Comparison of ENCODE assay signal across 29 cellular contexts in the genomic region with DNA sequence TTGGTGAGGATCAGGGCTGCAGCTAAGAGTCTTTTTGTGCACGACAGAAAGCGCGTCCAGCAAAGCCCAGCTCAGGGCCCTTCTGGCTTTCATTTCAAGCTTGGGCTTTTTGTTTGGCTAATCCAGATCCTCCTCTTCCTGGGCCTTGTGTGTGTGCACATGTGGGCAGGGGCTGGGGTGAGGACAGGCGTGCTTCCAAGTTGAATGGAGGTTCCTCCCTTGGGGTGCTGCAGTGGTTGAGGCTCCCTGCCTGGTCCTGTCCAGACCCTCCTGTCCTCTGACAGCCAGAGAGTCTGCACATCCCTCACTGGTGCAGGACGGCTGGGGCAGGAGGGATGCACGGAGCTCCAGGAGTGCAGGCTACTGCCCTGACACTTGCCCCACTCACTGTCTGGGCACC.
DNase-seq lines count a peak whose midpoint lies in the region; ATAC-seq, FAIRE-seq and TF ChIP-seq lines count a peak whose summit lies in the region.
"Had no signal": no experiment of that assay in that cellular context is flagged by ENCODE, and none has a peak within 500 bp of the region (broad histone marks: within the 10 kb centered on the region; RNA-seq: fewer than 3 reads in every experiment).

No MANE protein-coding gene starts in this region.

- no peak for TF ChIP-seq EP300 in H1 (IDR thresholded peaks at IDR 0.05; ENCODE audit: borderline replicate concordance in 1 of 2, low read depth in 2 of 2, low read length in 2 of 2)

- H3K4me1 ChIP-seq in HUES6 (ENCODE audit: control insufficient read depth, insufficient read depth, low read length) (peaks cover 63% of the 10 kb centered on the region), RWPE2 (ENCODE audit: insufficient read depth, poor library complexity, severe bottlenecking) (peaks cover 6% of the 10 kb centered on the region), H1 (replicated peaks in 1 of 4; ENCODE audit: control insufficient read depth in 3 of 4, insufficient read depth in 4 of 4, low read length in 3 of 4) (peaks cover 14 to 41% (median 29%) of the 10 kb centered on the region in 4 experiments), mesenchymal stem cell (ENCODE audit: control insufficient read depth, insufficient read depth, low read depth, low read length) (peaks cover 11% of the 10 kb centered on the region)
- H3K4me1 ChIP-seq: pancreas, right atrium auricular region had no signal

- H3K14ac ChIP-seq in H1 (ENCODE audit: insufficient read length) (no peak overlapping the region), mesenchymal stem cell (ENCODE audit: low read length in 2 of 2) (no peak overlapping the region)

- ATAC-seq in RWPE2 (ENCODE audit: low read depth) (no peak), HG03378 (IDR thresholded peaks at IDR 0.05; ENCODE audit: unreplicated experiment) (no peak), HG03139 (IDR thresholded peaks at IDR 0.05; ENCODE audit: unreplicated experiment) (no peak)
- ATAC-seq: left ventricle myocardium superior; naive thymus-derived CD8-positive, alpha-beta T cell had no signal

- TF ChIP-seq CTCF in RWPE2 (IDR thresholded peaks at IDR 0.05; ENCODE audit: poor library complexity, severe bottlenecking), result no peak
- no peak for TF ChIP-seq CTCF in H1 (IDR thresholded peaks at IDR 0.05; ENCODE audit: control extremely low read depth in 1 of 3, insufficient read depth in 1 of 3, low read depth in 1 of 3, low read length in 3 of 3)

- H2BK5ac ChIP-seq in H1 (ENCODE audit: low read depth, low read length) (no peak overlapping the region), mesenchymal stem cell (ENCODE audit: low read depth, low read length, poor library complexity, severe bottlenecking) (no peak overlapping the region)

- no peak overlapping the region for H4K8ac ChIP-seq in H1 (ENCODE audit: extremely low read depth, insufficient read depth, low read length)
- no peak overlapping the region for H4K8ac ChIP-seq in mesenchymal stem cell (ENCODE audit: low read length)

- peaks cover 0 to 3% of the 10 kb centered on the region in 2 experiments for H4K20me1 ChIP-seq in H1 (replicated peaks in 1 of 2; ENCODE audit: control insufficient read depth in 1 of 2, insufficient read depth in 2 of 2, low read length in 2 of 2)

- no peak overlapping the region; the same call in 1 of the 2 replicates for H2BK20ac ChIP-seq in H1 (ENCODE audit: low read length)

- no peak overlapping the region for H3K56ac ChIP-seq in H1 (replicated peaks; ENCODE audit: insufficient read length, low read depth, low read length)

- H3K9ac ChIP-seq in HUES6 (ENCODE audit: low read length) (peak overlapping the region; percentile 4), H1 (replicated peaks in 1 of 4; ENCODE audit: extremely low read depth in 1 of 4, low read depth in 3 of 4, low read length in 3 of 4) (no peak overlapping the region), mesenchymal stem cell (ENCODE audit: low read length) (no peak overlapping the region)
- H3K9ac ChIP-seq: BLaER1 treated with 17β-estradiol and CSF1 and Interleukin-3, amounts not matched to agents 10 nM and 100 nM had no signal

- H4K91ac ChIP-seq in H1 (replicated peaks; ENCODE audit: insufficient read length, low read length) (peak overlapping the region; percentile 61), mesenchymal stem cell (ENCODE audit: low read length) (no peak overlapping the region)

- no peak overlapping the region for H2AK5ac ChIP-seq in H1 (ENCODE audit: low read depth, low read length)
- H2AK5ac ChIP-seq in mesenchymal stem cell (ENCODE audit: low read length, severe bottlenecking), result no peak overlapping the region

- no peaks in the 10 kb centered on the region for H3K79me2 ChIP-seq in H1 (ENCODE audit: control insufficient read depth in 1 of 2, insufficient read depth in 2 of 2, low read length in 2 of 2)

- H3K4ac ChIP-seq in H1 (replicated peaks; ENCODE audit: insufficient read length, low read depth, low read length) (no peak overlapping the region), mesenchymal stem cell (ENCODE audit: low read depth in 1 of 2, low read length in 2 of 2) (no peak overlapping the region)

- no peaks in the 10 kb centered on the region for H3K23me2 ChIP-seq in H1 (ENCODE audit: low read depth, low read length)

- POLR2A ChIA-PET in H1 (lab: Charles Lee; ENCODE audit: partially characterized antibody), result no interaction called here

- CTCF ChIA-PET in H1 (lab: Charles Lee; ENCODE audit: partially characterized antibody), result interaction anchor here (0.7 to 4.7 kb wide), 13 partner anchors 8 to 317 kb away, joined by 3 to 22 read pairs (median 3); no protein-coding TSS in a partner anchor

- no peak for FAIRE-seq in H1 (lab: Jason Lieb, UNC)
- FAIRE-seq: islet of Langerhans, pancreas had no signal

- no peak for TF ChIP-seq RAD21 in H1 (IDR thresholded peaks at IDR 0.05 in 1 of 2, conservative IDR thresholded peaks at IDR 0.05 in 1 of 2; ENCODE audit: low read depth in 2 of 2, low read length in 2 of 2)

- H2AFZ ChIP-seq in H1 (ENCODE audit: low read length), result no peak overlapping the region
- no peak overlapping the region for H2AFZ ChIP-seq in mesenchymal stem cell (ENCODE audit: low read depth, low read length)

- no peak overlapping the region for H2BK15ac ChIP-seq in H1 (ENCODE audit: low read length)
- no peak overlapping the region for H2BK15ac ChIP-seq in mesenchymal stem cell (ENCODE audit: low read depth, poor library complexity, severe bottlenecking)

- intact Hi-C loops in posterior vena cava (cut with DNase I), result no loop called here

- H3K18ac ChIP-seq in H1 (ENCODE audit: extremely low read depth, low read length), result no peak overlapping the region
- no peak overlapping the region for H3K18ac ChIP-seq in mesenchymal stem cell (ENCODE audit: low read depth in 1 of 2, low read length in 2 of 2)

- H3K4me2 ChIP-seq in H1 (ENCODE audit: insufficient read depth in 1 of 2, low read depth in 2 of 2, low read length in 2 of 2), result no peak overlapping the region
- H3K4me2 ChIP-seq in mesenchymal stem cell (ENCODE audit: low read length, poor library complexity, severe bottlenecking), result no peak overlapping the region
- H3K4me2 ChIP-seq: BLaER1 treated with 17β-estradiol and CSF1 and Interleukin-3, amounts not matched to agents 10 nM and 100 nM had no signal

- no peak overlapping the region for H3K4me3 ChIP-seq in HUES6 (ENCODE audit: low read depth, low read length)
- H3K4me3 ChIP-seq in RWPE2 (ENCODE audit: severe bottlenecking), result no peak overlapping the region
- no peak overlapping the region for H3K4me3 ChIP-seq in H1 (ENCODE audit: extremely low read depth in 1 of 4, insufficient read depth in 2 of 4, low read depth in 3 of 4, low read length in 4 of 4)
- H3K4me3 ChIP-seq in mesenchymal stem cell (ENCODE audit: insufficient read depth in 1 of 2, low read depth in 1 of 2, low read length in 2 of 2), result no peak overlapping the region
- H3K4me3 ChIP-seq: BLaER1 treated with 17β-estradiol and CSF1 and Interleukin-3, amounts not matched to agents 10 nM and 100 nM; cardiac muscle cell; pancreas; right atrium auricular region had no signal

- TF ChIP-seq POLR2A in H1 (IDR thresholded peaks at IDR 0.05; ENCODE audit: control extremely low read depth in 1 of 2, low read depth in 2 of 2, low read length in 2 of 2), result no peak

- no peak overlapping the region for H4K5ac ChIP-seq in H1 (ENCODE audit: insufficient read length, low read depth, low read length)

- H2BK12ac ChIP-seq in H1 (ENCODE audit: low read depth, low read length), result peak overlapping the region; percentile 40; the same call in 1 of the 2 replicates
- no peak overlapping the region for H2BK12ac ChIP-seq in mesenchymal stem cell (ENCODE audit: low read length in 2 of 2)

- no peaks in the 10 kb centered on the region for H3K36me3 ChIP-seq in HUES6 (ENCODE audit: control insufficient read depth, insufficient read depth, low read length)
- no peaks in the 10 kb centered on the region for H3K36me3 ChIP-seq in RWPE2 (ENCODE audit: low read depth)
- no peaks in the 10 kb centered on the region for H3K36me3 ChIP-seq in H1 (ENCODE audit: control insufficient read depth in 2 of 4, insufficient read depth in 4 of 4, low read length in 3 of 4)
- H3K36me3 ChIP-seq in mesenchymal stem cell (ENCODE audit: control insufficient read depth in 1 of 2, insufficient read depth in 2 of 2, low read depth in 1 of 2, low read length in 2 of 2), result no peaks in the 10 kb centered on the region
- H3K36me3 ChIP-seq: BLaER1 treated with 17β-estradiol and CSF1 and Interleukin-3, amounts not matched to agents 10 nM and 100 nM; cardiac muscle cell; pancreas; right atrium auricular region had no signal

- no peak overlapping the region for H3K23ac ChIP-seq in H1 (ENCODE audit: insufficient read length)
- H3K23ac ChIP-seq in mesenchymal stem cell (ENCODE audit: low read length in 2 of 2), result no peak overlapping the region

- H3K27me3 ChIP-seq in HUES6 (ENCODE audit: control insufficient read depth, insufficient read depth, low read length) (peaks cover 75% of the 10 kb centered on the region), RWPE2 (ENCODE audit: insufficient read depth, poor library complexity, severe bottlenecking) (no peaks in the 10 kb centered on the region), H1 (replicated peaks in 1 of 4; ENCODE audit: control insufficient read depth in 3 of 4, extremely low read depth in 1 of 4, insufficient read depth in 3 of 4, low read length in 3 of 4) (peaks cover 2 to 49% (median 32%) of the 10 kb centered on the region in 4 experiments; a peak in 6 of 7 replicates), mesenchymal stem cell (ENCODE audit: control insufficient read depth in 1 of 2, insufficient read depth in 1 of 2, low read length in 2 of 2) (peaks cover 21 to 36% of the 10 kb centered on the region in 2 experiments)
- H3K27me3 ChIP-seq: cardiac muscle cell, pancreas, right atrium auricular region had no signal

- H3K27ac ChIP-seq in HUES6 (ENCODE audit: low read depth, low read length), result no peak overlapping the region
- no peak overlapping the region for H3K27ac ChIP-seq in RWPE2 (ENCODE audit: poor library complexity, severe bottlenecking)
- H3K27ac ChIP-seq in H1 (ENCODE audit: low read depth, low read length), result no peak overlapping the region
- no peak overlapping the region for H3K27ac ChIP-seq in mesenchymal stem cell (ENCODE audit: low read length, poor library complexity, severe bottlenecking)
- H3K27ac ChIP-seq: BLaER1 treated with 17β-estradiol and CSF1 and Interleukin-3, amounts not matched to agents 10 nM and 100 nM; cardiac muscle cell; pancreas; right atrium auricular region; VCaP had no signal

- DNase-seq in RWPE2 (ENCODE audit: low spot score) (peak; percentile 37), H1 (ENCODE audit: low read depth in 1 of 2, low spot score in 2 of 2) (no peak), posterior vena cava (ENCODE audit: low spot score) (peak; percentile 71), mesenchymal stem cell (no peak)
- DNase-seq: activated CD4-positive, alpha-beta T cell treated with anti-CD3 and anti-CD28 coated beads for 48 hours; activated naive CD4-positive, alpha-beta T cell; activated T-cell treated with anti-CD3 and anti-CD28 coated beads, Interleukin-2, amount 50 U/mL, for 1 hour; DMS79 treated with DMSO at 0.1 percent for 48 hours; H9; KBM-7; left ventricle myocardium superior; midbrain; NCI-H1105; NCI-H2029; Right ventricle myocardium superior; stimulated activated CD4-positive, alpha-beta T cell treated with anti-CD3 and anti-CD28 coated beads, Interleukin-12 subunit alpha, Interleukin-12 subunit beta, amount 100 ng/mL, for 4 hours; stimulated activated CD4-positive, alpha-beta T cell treated with anti-CD3 and anti-CD28 coated beads, Interleukin-4, amount 100 ng/mL, for 1 hour; T-helper 9 cell; trophoblast cell had no signal

- no peaks in the 10 kb centered on the region for H3K79me1 ChIP-seq in H1 (ENCODE audit: low read depth, low read length)
- H3K79me1 ChIP-seq in mesenchymal stem cell (replicated peaks; ENCODE audit: low read length, poor library complexity, severe bottlenecking), result no peaks in the 10 kb centered on the region

- no peak overlapping the region for H2BK120ac ChIP-seq in H1 (replicated peaks; ENCODE audit: low read depth, low read length)
- H2BK120ac ChIP-seq in mesenchymal stem cell (ENCODE audit: low read depth, low read length), result no peak overlapping the region

- 67% methylated on average over 4 of the region's 6 CpGs; no CpG with 5 or more reads in 1 of the 2 experiments for WGBS in H1 (ENCODE audit: extremely low coverage in 1 of 2, insufficient coverage in 1 of 2, insufficient read length in 1 of 2, insufficient replicate concordance in 2 of 2, low coverage in 1 of 2, low lambda C conversion rate in 2 of 2, missing lambda C conversion rate in 1 of 2), 2 experiments
- WGBS in mesenchymal stem cell, result 54% methylated on average over 6 of the region's 6 CpGs

- H3K9me3 ChIP-seq in HUES6 (ENCODE audit: control insufficient read depth, insufficient read depth, low read depth, low read length) (no peaks in the 10 kb centered on the region), RWPE2 (ENCODE audit: severe bottlenecking) (no peaks in the 10 kb centered on the region), H1 (ENCODE audit: insufficient read depth in 2 of 2, low read depth in 1 of 2, low read length in 1 of 2) (no peaks in the 10 kb centered on the region), mesenchymal stem cell (ENCODE audit: control insufficient read depth, low read length) (no peaks in the 10 kb centered on the region)
- H3K9me3 ChIP-seq: BLaER1 treated with 17β-estradiol and CSF1 and Interleukin-3, amounts not matched to agents 10 nM and 100 nM; pancreas; right atrium auricular region had no signal

Comparison
In these comparisons a context has a peak if more than half of its experiments do, and no peak if none do; other contexts are left out.
1. DNase-seq: peak in RWPE2 (single experiment) and posterior vena cava (single experiment); none in H1 (0 of 2) and mesenchymal stem cell (single experiment).